ENCODE assay signal across 9 cellular contexts in genomic region chr9:129079829-129080228, GRCh38. TPM values are rescaled to one million over a fixed set of nuclear protein-coding genes. Genes with fewer than 3 reads are reported as not detected.
DNase-seq lines count a peak whose midpoint lies in the region; ATAC-seq and TF ChIP-seq lines count a peak whose summit lies in the region.
"Had no signal": no experiment of that assay in that cellular context is flagged by ENCODE, and none has a peak within 500 bp of the region (broad histone marks: within the 10 kb centered on the region; RNA-seq: fewer than 3 reads in every experiment).

No MANE protein-coding gene starts in this region.

- TF ChIP-seq CTCF in KMS-11 (conservative IDR thresholded peaks at IDR 0.05; ENCODE audit: low read depth, low read length) (no peak), chondrocyte (IDR thresholded peaks at IDR 0.05) (no peak), prostate gland (IDR thresholded peaks at IDR 0.05) (no peak)

- TF ChIP-seq POLR2A in prostate gland (IDR thresholded peaks at IDR 0.05): no peak

- no peaks in the 10 kb centered on the region for H3K36me3 Mint-ChIP-seq in chondrocyte (ENCODE audit: low read depth)
- peaks cover 0 to 1% (median 0%) of the 10 kb centered on the region in 3 donors for H3K36me3 Mint-ChIP-seq in naive thymus-derived CD8-positive, alpha-beta T cell

- no peak for ATAC-seq in naive thymus-derived CD8-positive, alpha-beta T cell
- ATAC-seq in GM18867 (IDR thresholded peaks at IDR 0.05; ENCODE audit: unreplicated experiment): no peak
- no peak for ATAC-seq in HG03439 (IDR thresholded peaks at IDR 0.05; ENCODE audit: unreplicated experiment)

- H4K20me1 ChIP-seq in BLaER1 (peaks cover 29% of the 10 kb centered on the region), KMS-11 (ENCODE audit: insufficient read depth) (no peaks in the 10 kb centered on the region)

- peaks cover 41% of the 10 kb centered on the region for H3K4me1 ChIP-seq in BLaER1
- peaks cover 11% of the 10 kb centered on the region for H3K4me1 ChIP-seq in KMS-11 (ENCODE audit: low read depth, poor library complexity, severe bottlenecking)
- peaks cover 9% of the 10 kb centered on the region for H3K4me1 ChIP-seq in prostate gland (replicated peaks)
- H3K4me1 ChIP-seq: foreskin keratinocyte had no signal

- H3K9ac ChIP-seq in BLaER1: no peak overlapping the region
- H3K9ac ChIP-seq in KMS-11: no peak overlapping the region

- peaks cover 28% of the 10 kb centered on the region for H3K79me2 ChIP-seq in KMS-11 (ENCODE audit: insufficient read depth, low read depth)

- H2AFZ ChIP-seq in KMS-11 (ENCODE audit: low read depth): peak overlapping the region; percentile 79; the same call in 1 of the 2 replicates

- no peak for DNase-seq in chondrocyte (ENCODE audit: low spot score)
- no peak for DNase-seq in naive thymus-derived CD8-positive, alpha-beta T cell
- DNase-seq in prostate gland (ENCODE audit: low spot score): no peak
- DNase-seq in HCEC 1CT: no peak
- DNase-seq: foreskin keratinocyte had no signal

- H3K27ac Mint-ChIP-seq in chondrocyte (ENCODE audit: unreplicated experiment): no peak overlapping the region
- H3K27ac Mint-ChIP-seq in naive thymus-derived CD8-positive, alpha-beta T cell: peak overlapping the region in 5 of 10 donors; percentile 41 to 96 (median 83)

- 84% methylated on average over 13 of the region's 13 CpGs for WGBS in prostate gland

- no peak overlapping the region for H3K27ac ChIP-seq in BLaER1
- H3K27ac ChIP-seq in KMS-11: no peak overlapping the region
- H3K27ac ChIP-seq in prostate gland: no peak overlapping the region
- H3K27ac ChIP-seq: foreskin keratinocyte had no signal

- H3K4me1 Mint-ChIP-seq in chondrocyte (ENCODE audit: low read depth): peaks cover 21% of the 10 kb centered on the region
- H3K4me1 Mint-ChIP-seq in naive thymus-derived CD8-positive, alpha-beta T cell: peaks cover 5 to 38% (median 27%) of the 10 kb centered on the region in 4 donors

- H3K9me3 ChIP-seq in BLaER1 (no peaks in the 10 kb centered on the region), prostate gland (no peaks in the 10 kb centered on the region)

- intact Hi-C loops in prostate gland (cut with DNase I): no loop called here

- H3K4me3 ChIP-seq in BLaER1: peak overlapping the region; percentile 78
- peak overlapping the region; percentile 47 for H3K4me3 ChIP-seq in KMS-11 (IDR thresholded peaks at IDR 0.05; ENCODE audit: insufficient read depth, low read depth, low read length)
- peak overlapping the region in 1 of 2 donors; percentile 88 for H3K4me3 ChIP-seq in prostate gland

- H3K27me3 ChIP-seq in BLaER1 (no peaks in the 10 kb centered on the region), KMS-11 (ENCODE audit: insufficient read depth, low read depth) (no peaks in the 10 kb centered on the region), prostate gland (replicated peaks; ENCODE audit: insufficient read depth) (no peaks in the 10 kb centered on the region)
- H3K27me3 ChIP-seq: foreskin keratinocyte had no signal

- no peaks in the 10 kb centered on the region for H3K9me3 Mint-ChIP-seq in chondrocyte (ENCODE audit: low read depth)
- H3K9me3 Mint-ChIP-seq in naive thymus-derived CD8-positive, alpha-beta T cell: no peaks in the 10 kb centered on the region

- peak overlapping the region; percentile 78 for H3K4me3 Mint-ChIP-seq in chondrocyte (ENCODE audit: unreplicated experiment)
- H3K4me3 Mint-ChIP-seq in naive thymus-derived CD8-positive, alpha-beta T cell: peak overlapping the region; percentile 50 to 93 (median 89)

- no peaks in the 10 kb centered on the region for H3K27me3 Mint-ChIP-seq in chondrocyte (ENCODE audit: low read depth)
- H3K27me3 Mint-ChIP-seq in naive thymus-derived CD8-positive, alpha-beta T cell: no peaks in the 10 kb centered on the region

- H3K4me2 ChIP-seq in BLaER1 (peak overlapping the region; percentile 89), KMS-11 (peak overlapping the region; percentile 66; the same call in 1 of the 2 replicates)

- H3K36me3 ChIP-seq in BLaER1: peaks cover 24% of the 10 kb centered on the region
- H3K36me3 ChIP-seq in KMS-11 (ENCODE audit: insufficient read depth): no peaks in the 10 kb centered on the region
- no peaks in the 10 kb centered on the region for H3K36me3 ChIP-seq in prostate gland

- POLR2A ChIA-PET in naive thymus-derived CD8-positive, alpha-beta T cell (lab: Charles Lee): interaction anchor here (0.9 to 2.3 kb wide), 5 partner anchors 10 to 829 kb away, joined by 3 to 39 read pairs (median 12); partner anchors contain the start of gene MIGA2

RNA-seq across cellular contexts. Expression of gene DOLPP1, which starts 1.1 kb away (rescaled TPM):
- total RNA-seq in chondrocyte (12.3 to 22.5 TPM (median 16.4 TPM) in 3 replicates), prostate gland (10 to 100 TPM; 13.5 to 24.1 TPM)
- 10 to 100 TPM in 1 of 2 experiments, 1 to 10 TPM in 1; 9.5 to 11.1 TPM for total RNA-seq in naive thymus-derived CD8-positive, alpha-beta T cell
- 1 to 10 TPM; 5.7 to 7.9 (median 7.1) TPM for polyA plus RNA-seq in naive thymus-derived CD8-positive, alpha-beta T cell

RNA-seq across cellular contexts. Expression of gene CRAT, which starts 30.8 kb away (rescaled TPM):
- total RNA-seq in chondrocyte (43.9 to 49.0 TPM (median 45.2 TPM) in 3 replicates), prostate gland (10 to 100 TPM; 59.8 to 98.3 TPM)
- 10 to 100 TPM; 10.9 to 11.3 TPM for total RNA-seq in naive thymus-derived CD8-positive, alpha-beta T cell
- 10 to 100 TPM; 10.7 to 15.5 (median 11.9) TPM for polyA plus RNA-seq in naive thymus-derived CD8-positive, alpha-beta T cell

RNA-seq across cellular contexts. Expression of gene PTPA, which starts 31.4 kb away (rescaled TPM):
- total RNA-seq in chondrocyte: 133 to 143 TPM (median 143 TPM) in 3 replicates
- total RNA-seq in naive thymus-derived CD8-positive, alpha-beta T cell: 10 to 100 TPM; 59.7 to 60.6 TPM
- 10 to 100 TPM; 13.7 to 15.5 (median 14.2) TPM for polyA plus RNA-seq in naive thymus-derived CD8-positive, alpha-beta T cell
- total RNA-seq in prostate gland: 100 to 1,000 TPM; 165 to 173 TPM

RNA-seq across cellular contexts. Expression of gene MIGA2, which starts 43.4 kb away (rescaled TPM):
- total RNA-seq in chondrocyte (19.7 to 26.7 TPM (median 22.0 TPM) in 3 replicates), prostate gland (10 to 100 TPM; 54.5 to 56.5 TPM)
- 10 to 100 TPM; 77.9 to 88.3 TPM for total RNA-seq in naive thymus-derived CD8-positive, alpha-beta T cell
- polyA plus RNA-seq in naive thymus-derived CD8-positive, alpha-beta T cell: 10 to 100 TPM in 1 of 3 donors, 1 to 10 TPM in 2; 5.9 to 11.3 (median 7.2) TPM

RNA-seq across cellular contexts. Expression of gene SH3GLB2, which starts 51.7 kb away (rescaled TPM):
- 57.8 to 66.4 TPM (median 62.2 TPM) in 3 replicates for total RNA-seq in chondrocyte
- total RNA-seq in naive thymus-derived CD8-positive, alpha-beta T cell: 100 to 1,000 TPM; 109 to 113 TPM
- 10 to 100 TPM; 21.7 to 40.9 (median 37.8) TPM for polyA plus RNA-seq in naive thymus-derived CD8-positive, alpha-beta T cell
- total RNA-seq in prostate gland: 100 to 1,000 TPM; 113 to 178 TPM
